Comparison of ENCODE assay signal across 19 cellular contexts in genomic region chr2:25158096-25158852, GRCh38. TPM values are rescaled to one million over a fixed set of nuclear protein-coding genes. Genes with fewer than 3 reads are reported as not detected.
A peak's percentile ranks its signal among the peaks of the same experiment; 100 is the strongest.
DNase-seq lines count a peak whose midpoint lies in the region; ATAC-seq and TF ChIP-seq lines count a peak whose summit lies in the region.
"Had no signal": no experiment of that assay in that cellular context is flagged by ENCODE, and none has a peak within 500 bp of the region (broad histone marks: within the 10 kb centered on the region; RNA-seq: fewer than 3 reads in every experiment).

No MANE protein-coding gene starts in this region.

- peak overlapping the region; percentile 23 for H3K4me3 Mint-ChIP-seq in CD4-positive, alpha-beta T cell
- H3K4me3 Mint-ChIP-seq in chondrocyte (ENCODE audit: unreplicated experiment), result no peak overlapping the region
- H3K4me3 Mint-ChIP-seq: B cell; CD8-positive, alpha-beta memory T cell; H9 had no signal

- no peak for TF ChIP-seq POLR2A in upper lobe of left lung (IDR thresholded peaks at IDR 0.05)

- H3K36me3 Mint-ChIP-seq in CD4-positive, alpha-beta T cell (ENCODE audit: low read depth), result peaks cover 10% of the 10 kb centered on the region
- H3K36me3 Mint-ChIP-seq in chondrocyte (ENCODE audit: low read depth), result peaks cover 3% of the 10 kb centered on the region

- POLR2A ChIA-PET in CD4-positive, alpha-beta T cell (lab: Charles Lee), result no interaction called here

- H3K9me3 Mint-ChIP-seq in CD4-positive, alpha-beta T cell, result no peaks in the 10 kb centered on the region
- H3K9me3 Mint-ChIP-seq in chondrocyte (ENCODE audit: low read depth), result no peaks in the 10 kb centered on the region
- H3K9me3 Mint-ChIP-seq: CD8-positive, alpha-beta memory T cell; H9 had no signal

- no peaks in the 10 kb centered on the region for H3K36me3 ChIP-seq in lower lobe of right lung
- H3K36me3 ChIP-seq in upper lobe of left lung, result no peaks in the 10 kb centered on the region
- H3K36me3 ChIP-seq: BLaER1 treated with 17β-estradiol and CSF1 and Interleukin-3, amounts not matched to agents 10 nM and 100 nM had no signal

- no peaks in the 10 kb centered on the region for H3K9me3 ChIP-seq in CD4-positive, alpha-beta T cell (ENCODE audit: control insufficient read depth, low read length)
- no peaks in the 10 kb centered on the region for H3K9me3 ChIP-seq in lower lobe of right lung
- no peaks in the 10 kb centered on the region for H3K9me3 ChIP-seq in upper lobe of left lung

- no peak for ATAC-seq in CD4-positive, alpha-beta T cell (ENCODE audit: poor library complexity)
- ATAC-seq in lower lobe of right lung (no peak), upper lobe of left lung (ENCODE audit: low FRiP score in 2 of 2) (no peak)
- ATAC-seq: HepG2 had no signal

- no peaks in the 10 kb centered on the region for H3K27me3 Mint-ChIP-seq in CD4-positive, alpha-beta T cell
- H3K27me3 Mint-ChIP-seq in chondrocyte (ENCODE audit: low read depth), result peaks cover 6% of the 10 kb centered on the region
- H3K27me3 Mint-ChIP-seq: B cell had no signal

- CTCF ChIA-PET in CD4-positive, alpha-beta T cell (lab: Charles Lee), result no interaction called here

- H3K4me3 ChIP-seq in lower lobe of right lung (no peak overlapping the region), upper lobe of left lung (no peak overlapping the region)
- H3K4me3 ChIP-seq: BLaER1 treated with 17β-estradiol and CSF1 and Interleukin-3, amounts not matched to agents 10 nM and 100 nM had no signal

- H3K27ac ChIP-seq in CD4-positive, alpha-beta T cell (ENCODE audit: low read depth, low read length), result no peak overlapping the region
- H3K27ac ChIP-seq in lower lobe of right lung, result no peak overlapping the region
- H3K27ac ChIP-seq in upper lobe of left lung, result no peak overlapping the region
- H3K27ac ChIP-seq: BLaER1 treated with 17β-estradiol and CSF1 and Interleukin-3, amounts not matched to agents 10 nM and 100 nM had no signal

- no peak for TF ChIP-seq EP300 in upper lobe of left lung (IDR thresholded peaks at IDR 0.05)

- H3K4me1 ChIP-seq in lower lobe of right lung (no peaks in the 10 kb centered on the region), upper lobe of left lung (peaks cover 0 to 5% (median 0%) of the 10 kb centered on the region in 4 donors)

- peak overlapping the region; percentile 47 for H3K27ac Mint-ChIP-seq in CD4-positive, alpha-beta T cell
- H3K27ac Mint-ChIP-seq in chondrocyte (ENCODE audit: unreplicated experiment), result no peak overlapping the region
- H3K27ac Mint-ChIP-seq: B cell, H9 had no signal

- no peak for DNase-seq in CD4-positive, alpha-beta T cell
- DNase-seq in chondrocyte (ENCODE audit: low spot score) (peak; percentile 53), lower lobe of right lung (peak; percentile 20), posterior vena cava (ENCODE audit: low spot score) (peak; percentile 53), HuH-7 (ENCODE audit: low spot score) (no peak), HPDE6-E6E7 (ENCODE audit: extremely low spot score) (no peak), upper lobe of left lung (no peak)
- DNase-seq: CD8-positive, alpha-beta memory T cell; COR-L47; DMS 273 treated with DMSO at 0.1 percent for 48 hours; DMS53; DND-41; EL; GOT3; H9 had no signal

- H3K27me3 ChIP-seq in CD4-positive, alpha-beta T cell (ENCODE audit: control insufficient read depth, insufficient read depth, low read length), result no peaks in the 10 kb centered on the region
- H3K27me3 ChIP-seq in lower lobe of right lung (ENCODE audit: low read depth) (no peaks in the 10 kb centered on the region), upper lobe of left lung (no peaks in the 10 kb centered on the region)

- WGBS in upper lobe of left lung, 2 donors, result 95 to 98% methylated on average over 9 to 11 of the region's 11 CpGs

- H3K4me1 Mint-ChIP-seq in CD4-positive, alpha-beta T cell (ENCODE audit: low read depth), result peaks cover 31% of the 10 kb centered on the region
- no peaks in the 10 kb centered on the region for H3K4me1 Mint-ChIP-seq in chondrocyte (ENCODE audit: low read depth)

- intact Hi-C loops in CD4-positive, alpha-beta T cell (cut with DNase I, micrococcal nuclease), result no loop called here
- intact Hi-C loops in lower lobe of right lung (cut with DNase I) (no loop called here), posterior vena cava (cut with DNase I) (no loop called here)

- no peak for TF ChIP-seq CTCF in CD4-positive, alpha-beta T cell (IDR thresholded peaks at IDR 0.05)
- TF ChIP-seq CTCF in chondrocyte (IDR thresholded peaks at IDR 0.05), result no peak
- TF ChIP-seq CTCF in lower lobe of right lung (IDR thresholded peaks at IDR 0.05), result no peak
- no peak for TF ChIP-seq CTCF in upper lobe of left lung (IDR thresholded peaks at IDR 0.05)

RNA-seq across cellular contexts. Expression of gene POMC, which starts 10.1 kb away (rescaled TPM):
- total RNA-seq in CD4-positive, alpha-beta T cell, result 1 to 10 TPM; 4.5 TPM
- total RNA-seq in chondrocyte, result not detected in 3 replicates
- 3.9 TPM for total RNA-seq in lower lobe of right lung
- 1 to 10 TPM; 1.9 to 2.2 TPM for total RNA-seq in posterior vena cava
- total RNA-seq in upper lobe of left lung, result 10 to 100 TPM in 1 of 6 donors, 1 to 10 TPM in 5; 2.4 to 11.5 (median 5.6) TPM
- total RNA-seq: A172, HepG2 had no signal

Comparison
In these comparisons a context has a peak if more than half of its experiments do, and no peak if none do; other contexts are left out.
1. DNase-seq: peak in chondrocyte (single experiment), lower lobe of right lung (single experiment) and posterior vena cava (single experiment); none in CD4-positive, alpha-beta T cell (0 of 10), HuH-7 (single experiment), HPDE6-E6E7 (single experiment) and upper lobe of left lung (0 of 2).